ENCODE assay signal across 13 cellular contexts in the genomic region with DNA sequence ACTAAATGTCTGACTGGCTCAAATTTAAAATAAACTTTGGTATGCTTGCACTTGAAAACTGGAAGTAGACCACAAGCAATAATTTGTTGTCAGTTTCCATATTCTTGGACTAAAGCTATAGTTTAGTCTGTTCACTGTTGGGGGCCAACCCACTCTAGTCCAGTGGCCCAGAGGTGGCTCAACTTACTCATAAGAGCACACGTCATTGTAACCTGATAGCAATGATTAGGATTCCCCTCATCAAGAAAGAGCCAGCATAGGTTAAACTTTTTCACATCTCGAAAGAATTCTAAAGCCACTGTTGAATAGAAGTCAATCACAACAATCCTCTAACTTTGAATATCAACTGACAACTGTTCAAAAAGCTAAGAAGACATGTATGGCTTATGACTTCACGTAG.
DNase-seq lines count a peak whose midpoint lies in the region; ATAC-seq, FAIRE-seq and TF ChIP-seq lines count a peak whose summit lies in the region.
"Had no signal": no experiment of that assay in that cellular context is flagged by ENCODE, and none has a peak within 500 bp of the region (broad histone marks: within the 10 kb centered on the region; RNA-seq: fewer than 3 reads in every experiment).

No MANE protein-coding gene starts in this region.

- H3K79me2 ChIP-seq in smooth muscle cell (ENCODE audit: low read depth): peaks cover 18% of the 10 kb centered on the region

- no peaks in the 10 kb centered on the region for H3K36me3 ChIP-seq in smooth muscle cell (ENCODE audit: low read depth)
- H3K36me3 ChIP-seq: BLaER1 had no signal

- H3K9ac ChIP-seq in smooth muscle cell (ENCODE audit: low read depth): no peak overlapping the region
- H3K9ac ChIP-seq: BLaER1 had no signal

- H3F3A ChIP-seq in smooth muscle cell (ENCODE audit: low read depth): peaks cover 6% of the 10 kb centered on the region

- peaks cover 24% of the 10 kb centered on the region for H3K4me1 ChIP-seq in smooth muscle cell (ENCODE audit: low read depth)
- H3K4me1 ChIP-seq: BLaER1 had no signal

- WGBS in smooth muscle cell (ENCODE audit: low lambda C conversion rate): 78% methylated on average over 3 of the region's 3 CpGs

- DNase-seq in Daoy (ENCODE audit: low read depth): peak; percentile 57
- peak; percentile 61 for DNase-seq in NCI-H69 (lab: John Stamatoyannopoulos, UW)
- DNase-seq in choroid plexus epithelial cell (ENCODE audit: low read depth): peak; percentile 26
- no peak for DNase-seq in smooth muscle cell (lab: John Stamatoyannopoulos, UW; ENCODE audit: unreplicated experiment)
- no peak for DNase-seq in activated CD8-positive, alpha-beta memory T cell treated with anti-CD3 and anti-CD28 coated beads, Interleukin-2, amount 50 U/mL, for 48 hours
- no peak for DNase-seq in RCC 7860 (ENCODE audit: low spot score)
- DNase-seq: 8988T; AML-193; CD4-positive, CD25-positive, alpha-beta regulatory T cell; DMS53 had no signal

- no peaks in the 10 kb centered on the region for H3K27me3 ChIP-seq in smooth muscle cell (ENCODE audit: low read depth)
- H3K27me3 ChIP-seq: BLaER1 had no signal

- H2AFZ ChIP-seq in smooth muscle cell (ENCODE audit: low read depth): no peak overlapping the region

- TF ChIP-seq CTCF in choroid plexus epithelial cell (conservative IDR thresholded peaks at IDR 0.05; ENCODE audit: low read depth, low read length) (no peak), smooth muscle cell (IDR thresholded peaks at IDR 0.05; ENCODE audit: borderline replicate concordance, insufficient read depth, poor library complexity, severe bottlenecking) (no peak)

- no peaks in the 10 kb centered on the region for H3K9me3 ChIP-seq in smooth muscle cell (replicated peaks; ENCODE audit: low read depth)
- H3K9me3 ChIP-seq: BLaER1 had no signal

- no peak for FAIRE-seq in RCC 7860 (lab: Jason Lieb, UNC)

- no peak overlapping the region for H3K4me2 ChIP-seq in smooth muscle cell
- H3K4me2 ChIP-seq: BLaER1 had no signal

- H4K20me1 ChIP-seq in smooth muscle cell (ENCODE audit: low read depth): no peaks in the 10 kb centered on the region
- H4K20me1 ChIP-seq: BLaER1 had no signal

- ATAC-seq in GM19397 (IDR thresholded peaks at IDR 0.05; ENCODE audit: unreplicated experiment): no peak
- ATAC-seq: HCT116 had no signal

- no peak overlapping the region for H3K4me3 ChIP-seq in choroid plexus epithelial cell (ENCODE audit: low read depth, low read length)
- H3K4me3 ChIP-seq in smooth muscle cell: no peak overlapping the region
- H3K4me3 ChIP-seq: BLaER1 had no signal

- H3K27ac ChIP-seq in smooth muscle cell (ENCODE audit: low read depth): peak overlapping the region; percentile 66
- H3K27ac ChIP-seq: BLaER1 had no signal

Comparison
In these comparisons a context has a peak if more than half of its experiments do, and no peak if none do; other contexts are left out.
1. DNase-seq: peak in Daoy (single experiment), NCI-H69 (single experiment) and choroid plexus epithelial cell (single experiment); none in smooth muscle cell (single experiment), activated CD8-positive, alpha-beta memory T cell treated with anti-CD3 and anti-CD28 coated beads, Interleukin-2, amount 50 U/mL, for 48 hours (single experiment) and RCC 7860 (single experiment).